19 cellular contexts compared by ENCODE assay signal in genomic region chr3:157351981-157352380, GRCh38.
DNase-seq lines count a peak whose midpoint lies in the region; ATAC-seq, FAIRE-seq and TF ChIP-seq lines count a peak whose summit lies in the region.
"Had no signal": no experiment of that assay in that cellular context is flagged by ENCODE, and none has a peak within 500 bp of the region (broad histone marks: within the 10 kb centered on the region; RNA-seq: fewer than 3 reads in every experiment).

No MANE protein-coding gene starts in this region.

- peak; percentile 66 for TF ChIP-seq CTCF in Calu3 (IDR thresholded peaks at IDR 0.05; ENCODE audit: unreplicated experiment)
- TF ChIP-seq CTCF in LNCaP clone FGC (IDR thresholded peaks at IDR 0.05; ENCODE audit: control insufficient read depth, extremely low read depth, insufficient read depth): peak; percentile 27
- no peak for TF ChIP-seq CTCF in astrocyte (IDR thresholded peaks at IDR 0.05; ENCODE audit: insufficient read depth, low read depth, low read length)
- peak; percentile 44 for TF ChIP-seq CTCF in mesothelial cell of epicardium (IDR thresholded peaks at IDR 0.05; ENCODE audit: unreplicated experiment)

- H3K27me3 Mint-ChIP-seq in Calu3 (ENCODE audit: unreplicated experiment) (no peaks in the 10 kb centered on the region), astrocyte (ENCODE audit: low read depth, unreplicated experiment) (peaks cover 2% of the 10 kb centered on the region), mesothelial cell of epicardium (ENCODE audit: low read depth) (no peaks in the 10 kb centered on the region)
- no peaks in the 10 kb centered on the region for H3K27me3 Mint-ChIP-seq in activated naive CD4-positive, alpha-beta T cell treated with anti-CD3 and anti-CD28 coated beads for 36 hours (ENCODE audit: low read depth)

- H3K9me3 ChIP-seq in astrocyte (ENCODE audit: insufficient read depth, low read depth, low read length): no peaks in the 10 kb centered on the region
- H3K9me3 ChIP-seq: left lung, sigmoid colon, vagina had no signal

- H3K79me2 ChIP-seq in astrocyte (ENCODE audit: insufficient read depth, low read length): no peaks in the 10 kb centered on the region

- H3K4me3 Mint-ChIP-seq in Calu3 (ENCODE audit: low read depth, unreplicated experiment) (no peak overlapping the region), astrocyte (ENCODE audit: unreplicated experiment) (no peak overlapping the region), mesothelial cell of epicardium (no peak overlapping the region)
- no peak overlapping the region for H3K4me3 Mint-ChIP-seq in activated naive CD4-positive, alpha-beta T cell treated with anti-CD3 and anti-CD28 coated beads for 36 hours
- H3K4me3 Mint-ChIP-seq: central memory CD8-positive, alpha-beta T cell; naive thymus-derived CD8-positive, alpha-beta T cell; stimulated activated naive CD8-positive, alpha-beta T cell treated with anti-CD3 and anti-CD28 coated beads, Interleukin-15, Interleukin-2, amounts not matched to agents 100 ng/mL and 50 ng/mL, for 24 hours had no signal

- H3K27ac Mint-ChIP-seq in Calu3 (ENCODE audit: unreplicated experiment) (no peak overlapping the region), astrocyte (ENCODE audit: unreplicated experiment) (no peak overlapping the region), mesothelial cell of epicardium (no peak overlapping the region)
- H3K27ac Mint-ChIP-seq in activated naive CD4-positive, alpha-beta T cell treated with anti-CD3 and anti-CD28 coated beads for 36 hours: no peak overlapping the region
- H3K27ac Mint-ChIP-seq: activated naive CD4-positive, alpha-beta T cell treated with anti-CD3 and anti-CD28 coated beads, Interleukin-2, amount 50 U/mL, for 72 hours; naive thymus-derived CD8-positive, alpha-beta T cell; stimulated activated naive CD8-positive, alpha-beta T cell treated with anti-CD3 and anti-CD28 coated beads, Interleukin-15, Interleukin-2, amounts not matched to agents 100 ng/mL and 50 ng/mL, for 24 hours had no signal

- BruUV-seq in Calu3 (replicated peaks; lab: Mats Ljungman, UMichigan): no TSS peak

- H3K27ac ChIP-seq in astrocyte (ENCODE audit: low read depth, low read length): no peak overlapping the region
- H3K27ac ChIP-seq: left lung, sigmoid colon, vagina had no signal

- H3K9me3 Mint-ChIP-seq in Calu3 (ENCODE audit: low read depth, unreplicated experiment): no peaks in the 10 kb centered on the region
- no peaks in the 10 kb centered on the region for H3K9me3 Mint-ChIP-seq in astrocyte (ENCODE audit: unreplicated experiment)
- peaks cover 25% of the 10 kb centered on the region for H3K9me3 Mint-ChIP-seq in mesothelial cell of epicardium
- H3K9me3 Mint-ChIP-seq in activated naive CD4-positive, alpha-beta T cell treated with anti-CD3 and anti-CD28 coated beads for 36 hours: peaks cover 12% of the 10 kb centered on the region

- CTCF ChIA-PET in Calu3 (lab: Charles Lee): interaction anchor here (2.2 kb wide), 1 partner anchor 148 kb away, joined by 5 read pairs; no protein-coding TSS in a partner anchor
- CTCF ChIA-PET in activated naive CD4-positive, alpha-beta T cell treated with anti-CD3 and anti-CD28 coated beads for 36 hours (lab: Charles Lee): interaction anchor here (1.0 kb wide), 1 partner anchor 10 kb away, joined by 3 read pairs; no protein-coding TSS in a partner anchor

- ATAC-seq in GM21619 (IDR thresholded peaks at IDR 0.05; ENCODE audit: unreplicated experiment): no peak
- ATAC-seq: activated naive CD4-positive, alpha-beta T cell treated with anti-CD3 and anti-CD28 coated beads, Interleukin-2, amount 50 U/mL, for 72 hours; left lung; naive thymus-derived CD8-positive, alpha-beta T cell had no signal

- intact Hi-C loops in Calu3 (cut with micrococcal nuclease; ENCODE audit: unreplicated experiment): loop anchor here (1.0 to 10.0 kb wide), 4 partner anchors 8 to 140 kb away; no protein-coding TSS in a partner anchor
- intact Hi-C loops in activated naive CD4-positive, alpha-beta T cell treated with anti-CD3 and anti-CD28 coated beads for 36 hours (cut with micrococcal nuclease): no loop called here

- TF ChIP-seq POLR2A in GM12892 (IDR thresholded peaks at IDR 0.05; ENCODE audit: low read depth, low read length): no peak

- no peaks in the 10 kb centered on the region for H3K27me3 ChIP-seq in astrocyte (ENCODE audit: insufficient read depth, low read length)
- H3K27me3 ChIP-seq: left lung, sigmoid colon, vagina had no signal

- peaks cover 3% of the 10 kb centered on the region for H3K4me1 ChIP-seq in astrocyte (ENCODE audit: insufficient read depth, low read length)
- H3K4me1 ChIP-seq: left lung, sigmoid colon, vagina had no signal

- H3K36me3 Mint-ChIP-seq in Calu3 (ENCODE audit: insufficient read depth, unreplicated experiment) (no peaks in the 10 kb centered on the region), astrocyte (ENCODE audit: low read depth, unreplicated experiment) (no peaks in the 10 kb centered on the region), mesothelial cell of epicardium (no peaks in the 10 kb centered on the region)
- no peaks in the 10 kb centered on the region for H3K36me3 Mint-ChIP-seq in activated naive CD4-positive, alpha-beta T cell treated with anti-CD3 and anti-CD28 coated beads for 36 hours (ENCODE audit: low read depth)

- no peak for DNase-seq in Calu3
- DNase-seq in LNCaP clone FGC (ENCODE audit: low read depth): no peak
- no peak for DNase-seq in astrocyte (ENCODE audit: low read depth)
- DNase-seq in mesothelial cell of epicardium (ENCODE audit: low spot score in 2 of 2, unreplicated experiment in 2 of 2): no peak
- no peak for DNase-seq in activated naive CD4-positive, alpha-beta T cell treated with anti-CD3 and anti-CD28 coated beads for 36 hours
- DNase-seq in DMS153 treated with DMSO at 0.1 percent for 48 hours (lab: John Stamatoyannopoulos, UW; ENCODE audit: unreplicated experiment): no peak
- DNase-seq in GM12892 (ENCODE audit: insufficient read length): no peak
- DNase-seq: activated CD4-positive, CD25-positive, alpha-beta regulatory T cell; C1 segment of cervical spinal cord; left lung; naive thymus-derived CD8-positive, alpha-beta T cell; sigmoid colon had no signal

- no peaks in the 10 kb centered on the region for H4K20me1 ChIP-seq in astrocyte (ENCODE audit: insufficient read depth, low read length)

- FAIRE-seq in astrocyte (lab: Jason Lieb, UNC) (peak; percentile 20), GM12892 (lab: Jason Lieb, UNC) (no peak)
- FAIRE-seq: G401.6, H54 had no signal

- H3K4me3 ChIP-seq in LNCaP clone FGC (ENCODE audit: low read depth, low read length): no peak overlapping the region
- no peak overlapping the region for H3K4me3 ChIP-seq in astrocyte (ENCODE audit: insufficient read depth, low read depth, low read length)
- H3K4me3 ChIP-seq: left lung, sigmoid colon, vagina had no signal

- no peaks in the 10 kb centered on the region for H3K36me3 ChIP-seq in astrocyte (ENCODE audit: insufficient read depth, low read length)
- H3K36me3 ChIP-seq: left lung, sigmoid colon, vagina had no signal

- no peak overlapping the region for H2AFZ ChIP-seq in astrocyte (ENCODE audit: low read depth, low read length)

- H3K4me1 Mint-ChIP-seq in Calu3 (ENCODE audit: low read depth, unreplicated experiment) (no peaks in the 10 kb centered on the region), astrocyte (ENCODE audit: low read depth, unreplicated experiment) (no peaks in the 10 kb centered on the region), mesothelial cell of epicardium (peaks cover 4% of the 10 kb centered on the region)
- H3K4me1 Mint-ChIP-seq in activated naive CD4-positive, alpha-beta T cell treated with anti-CD3 and anti-CD28 coated beads for 36 hours (ENCODE audit: low read depth): no peaks in the 10 kb centered on the region
- H3K4me1 Mint-ChIP-seq: central memory CD8-positive, alpha-beta T cell; naive thymus-derived CD8-positive, alpha-beta T cell had no signal

- no peak overlapping the region for H3K9ac ChIP-seq in astrocyte (ENCODE audit: low read length)

- H3K4me2 ChIP-seq in astrocyte (ENCODE audit: low read length): no peak overlapping the region
